10 cellular contexts compared by ENCODE assay signal in genomic region chr3:127373701-127374625, GRCh38.
A peak's percentile ranks its signal among the peaks of the same experiment; 100 is the strongest.
DNase-seq lines count a peak whose midpoint lies in the region; ATAC-seq and TF ChIP-seq lines count a peak whose summit lies in the region.
"Had no signal": no experiment of that assay in that cellular context is flagged by ENCODE, and none has a peak within 500 bp of the region (broad histone marks: within the 10 kb centered on the region; RNA-seq: fewer than 3 reads in every experiment).

No MANE protein-coding gene starts in this region.

- no TSS peak for BruUV-seq in IMR-90 (replicated peaks; lab: Mats Ljungman, UMichigan)

- no peak overlapping the region for H2BK5ac ChIP-seq in IMR-90 (ENCODE audit: low read depth, low read length, poor library complexity, severe bottlenecking)

- H3K9ac ChIP-seq in IMR-90 (ENCODE audit: low read depth, low read length), result no peak overlapping the region

- no peak overlapping the region for H2AK5ac ChIP-seq in IMR-90 (ENCODE audit: low read depth, low read length)

- H3K4me1 ChIP-seq in IMR-90 (ENCODE audit: control insufficient read depth, insufficient read depth, low read length), result no peaks in the 10 kb centered on the region
- H3K4me1 ChIP-seq in osteoblast (ENCODE audit: insufficient read depth, low read length), result no peaks in the 10 kb centered on the region

- H2AFZ ChIP-seq in IMR-90 (replicated peaks; ENCODE audit: low read length, poor library complexity) (no peak overlapping the region), osteoblast (ENCODE audit: low read length) (no peak overlapping the region)

- peak overlapping the region; percentile 21 to 95 (median 76) for H3K27ac Mint-ChIP-seq in brain
- no peak overlapping the region for H3K27ac Mint-ChIP-seq in stimulated activated naive B cell treated with anti-CD40 and anti-IgM and Interleukin-4, amounts not matched to agents 10 μg/mL and 1 μg/mL and 100 μg/mL, for 72 hours
- H3K27ac Mint-ChIP-seq: CD4-positive, CD25-positive, alpha-beta regulatory T cell had no signal

- H3K23ac ChIP-seq in IMR-90 (ENCODE audit: low read depth, low read length), result no peak overlapping the region

- H3K9me3 ChIP-seq in IMR-90 (ENCODE audit: control insufficient read depth, insufficient read depth, low read length) (no peaks in the 10 kb centered on the region), osteoblast (ENCODE audit: low read depth, low read length) (no peaks in the 10 kb centered on the region)
- H3K9me3 ChIP-seq: ovary had no signal

- no peak overlapping the region for H3K4me3 Mint-ChIP-seq in brain
- H3K4me3 Mint-ChIP-seq in stimulated activated naive B cell treated with anti-CD40 and anti-IgM and Interleukin-4, amounts not matched to agents 10 μg/mL and 1 μg/mL and 100 μg/mL, for 72 hours, result no peak overlapping the region
- H3K4me3 Mint-ChIP-seq: CD4-positive, CD25-positive, alpha-beta regulatory T cell had no signal

- intact Hi-C loops in IMR-90 (cut with micrococcal nuclease), result no loop called here

- no peak overlapping the region for H3K56ac ChIP-seq in IMR-90 (ENCODE audit: extremely low read depth, insufficient read depth, low read length)

- no peak overlapping the region for H4K8ac ChIP-seq in IMR-90 (ENCODE audit: low read depth in 2 of 2, low read length in 2 of 2)

- dilution Hi-C loops in IMR-90 (cut with HindIII; ENCODE audit: low sequenced_read_pairs, unreplicated experiment), result no loop called here

- 0 out of 2 replicates have a peak, but pooled peaks have one; percentile 11 for TF ChIP-seq RAD21 in IMR-90 (IDR thresholded peaks at IDR 0.05; ENCODE audit: low read length)

- H4K20me1 ChIP-seq in IMR-90 (ENCODE audit: insufficient read depth, low read length), result no peaks in the 10 kb centered on the region
- H4K20me1 ChIP-seq in osteoblast (ENCODE audit: insufficient read depth, low read length), result no peaks in the 10 kb centered on the region

- H3K4me3 ChIP-seq in IMR-90 (ENCODE audit: insufficient read depth, low read depth, low read length), result no peak overlapping the region
- no peak overlapping the region for H3K4me3 ChIP-seq in osteoblast (ENCODE audit: insufficient read depth, low read length)
- H3K4me3 ChIP-seq: ovary had no signal

- peaks cover 6% of the 10 kb centered on the region; the same call in 1 of the 2 replicates for H3K27me3 ChIP-seq in IMR-90 (ENCODE audit: control insufficient read depth, insufficient read depth, low read length)
- H3K27me3 ChIP-seq in osteoblast (ENCODE audit: insufficient read depth, low read length), result peaks cover 8% of the 10 kb centered on the region
- H3K27me3 ChIP-seq: ovary had no signal

- no peak overlapping the region for H2BK15ac ChIP-seq in IMR-90 (ENCODE audit: low read depth, low read length)

- no peak overlapping the region for H2AK9ac ChIP-seq in IMR-90 (replicated peaks; ENCODE audit: low read depth, low read length, poor library complexity)

- peak; percentile 83 for DNase-seq in NCI-H82 (lab: John Stamatoyannopoulos, UW)
- no peak for DNase-seq in NCI-H82 treated with DMSO at 0.1 percent for 48 hours (lab: John Stamatoyannopoulos, UW; ENCODE audit: unreplicated experiment)
- no peak for DNase-seq in IMR-90
- DNase-seq in osteoblast (ENCODE audit: insufficient read length, low spot score, missing footprints), result no peak
- no peak for DNase-seq in stimulated activated naive B cell treated with anti-CD40 and anti-IgM and Interleukin-4, amounts not matched to agents 10 μg/mL and 1 μg/mL and 100 μg/mL, for 72 hours
- no peak for DNase-seq in inferior parietal cortex (ENCODE audit: extremely low spot score)
- DNase-seq: CD4-positive, CD25-positive, alpha-beta regulatory T cell had no signal

- H4K5ac ChIP-seq in IMR-90 (ENCODE audit: low read depth, low read length), result no peak overlapping the region

- WGBS in IMR-90 (ENCODE audit: extremely low coverage in 2 of 2, insufficient read length in 1 of 2), 2 experiments, result 26% methylated on average over 3 of the region's 13 CpGs; no CpG with 5 or more reads in 1 of the 2 experiments

- H2BK120ac ChIP-seq in IMR-90 (ENCODE audit: low read depth, low read length), result no peak overlapping the region

- peaks cover 48% of the 10 kb centered on the region for H3K4me1 Mint-ChIP-seq in brain
- H3K4me1 Mint-ChIP-seq in stimulated activated naive B cell treated with anti-CD40 and anti-IgM and Interleukin-4, amounts not matched to agents 10 μg/mL and 1 μg/mL and 100 μg/mL, for 72 hours, result no peaks in the 10 kb centered on the region
- H3K4me1 Mint-ChIP-seq: CD4-positive, CD25-positive, alpha-beta regulatory T cell had no signal

- peaks cover 0 to 12% (median 7%) of the 10 kb centered on the region in 5 experiments for H3K9me3 Mint-ChIP-seq in brain
- H3K9me3 Mint-ChIP-seq in stimulated activated naive B cell treated with anti-CD40 and anti-IgM and Interleukin-4, amounts not matched to agents 10 μg/mL and 1 μg/mL and 100 μg/mL, for 72 hours, result peaks cover 0 to 8% of the 10 kb centered on the region in 2 donors

- CTCF ChIA-PET in IMR-90 (lab: Yijun Ruan, JAX), result interaction anchor here (0.7 kb wide), 1 partner anchor 21 kb away, joined by 3 read pairs; no protein-coding TSS in a partner anchor

- no peak for ATAC-seq in IMR-90 (ENCODE audit: low read depth)
- ATAC-seq in stimulated activated naive B cell treated with anti-CD40 and anti-IgM and Interleukin-4, amounts not matched to agents 10 μg/mL and 1 μg/mL and 100 μg/mL, for 72 hours (replicated peaks), result no peak
- no peak for ATAC-seq in HG03039 (IDR thresholded peaks at IDR 0.05; ENCODE audit: unreplicated experiment)

- no peaks in the 10 kb centered on the region for H3K36me3 Mint-ChIP-seq in brain
- H3K36me3 Mint-ChIP-seq in stimulated activated naive B cell treated with anti-CD40 and anti-IgM and Interleukin-4, amounts not matched to agents 10 μg/mL and 1 μg/mL and 100 μg/mL, for 72 hours, result no peaks in the 10 kb centered on the region
- H3K36me3 Mint-ChIP-seq: CD4-positive, CD25-positive, alpha-beta regulatory T cell had no signal

- H3K4ac ChIP-seq in IMR-90 (ENCODE audit: low read depth, low read length), result no peak overlapping the region

- H2BK20ac ChIP-seq in IMR-90 (ENCODE audit: low read depth, low read length), result no peak overlapping the region

- POLR2A ChIA-PET in IMR-90 (lab: Charles Lee; ENCODE audit: unreplicated experiment), result no interaction called here

- no peaks in the 10 kb centered on the region for H3K79me1 ChIP-seq in IMR-90 (ENCODE audit: low read depth in 1 of 2, low read length in 2 of 2)

- no peaks in the 10 kb centered on the region for H3K79me2 ChIP-seq in osteoblast (ENCODE audit: insufficient read depth, low read length)

- in situ Hi-C loops in IMR-90 (cut with MboI; ENCODE audit: low sequenced_read_pairs), result no loop called here

- no peaks in the 10 kb centered on the region for H3K36me3 ChIP-seq in IMR-90 (ENCODE audit: control insufficient read depth, insufficient read depth, low read length)
- no peaks in the 10 kb centered on the region for H3K36me3 ChIP-seq in osteoblast (ENCODE audit: insufficient read depth, low read length)
- H3K36me3 ChIP-seq: ovary had no signal

- no peaks in the 10 kb centered on the region for H3K27me3 Mint-ChIP-seq in brain
- peaks cover 11 to 29% of the 10 kb centered on the region in 2 donors for H3K27me3 Mint-ChIP-seq in stimulated activated naive B cell treated with anti-CD40 and anti-IgM and Interleukin-4, amounts not matched to agents 10 μg/mL and 1 μg/mL and 100 μg/mL, for 72 hours

- H3K27ac ChIP-seq in IMR-90 (ENCODE audit: insufficient read depth, low read length) (no peak overlapping the region), osteoblast (ENCODE audit: low read depth, low read length) (no peak overlapping the region)
- H3K27ac ChIP-seq: ovary had no signal

- H3K14ac ChIP-seq in IMR-90 (replicated peaks; ENCODE audit: low read depth, low read length), result no peak overlapping the region

- H3K4me2 ChIP-seq in IMR-90 (ENCODE audit: low read depth, low read length) (no peak overlapping the region), osteoblast (ENCODE audit: insufficient read depth, low read length) (no peak overlapping the region)

- H3K18ac ChIP-seq in IMR-90 (ENCODE audit: low read depth, low read length), result no peak overlapping the region

- TF ChIP-seq POLR2A in IMR-90 (IDR thresholded peaks at IDR 0.05; ENCODE audit: low read depth, low read length), result no peak

- H4K91ac ChIP-seq in IMR-90 (ENCODE audit: insufficient read depth, low read depth, low read length), result no peak overlapping the region

- no peaks in the 10 kb centered on the region for H3K9me1 ChIP-seq in IMR-90 (ENCODE audit: insufficient read depth, low read length)

- peak; percentile 24; the same call in 1 of the 2 replicates for TF ChIP-seq CTCF in IMR-90 (conservative IDR thresholded peaks at IDR 0.05; ENCODE audit: low read depth, low read length)
- TF ChIP-seq CTCF in brain (conservative IDR thresholded peaks at IDR 0.05), result peak; percentile 34 to 56
- peak; percentile 39 for TF ChIP-seq CTCF in osteoblast (IDR thresholded peaks at IDR 0.05; ENCODE audit: extremely low read depth, low read depth, low read length)

TF ChIP-seq in IMR-90, 13 proteins besides CTCF, POLR2A, EP300 and RAD21:
- TF ChIP-seq BHLHE40 (IDR thresholded peaks at IDR 0.05; ENCODE audit: low read depth, low read length), result no peak
- TF ChIP-seq SMC3 (IDR thresholded peaks at IDR 0.05; ENCODE audit: low read depth, low read length), result no peak
- no peak for TF ChIP-seq MXI1 (IDR thresholded peaks at IDR 0.05; ENCODE audit: borderline replicate concordance, low read depth, low read length)
- no peak for TF ChIP-seq MAFK (IDR thresholded peaks at IDR 0.05; ENCODE audit: low read depth, low read length)
- no peak for TF ChIP-seq RCOR1 (IDR thresholded peaks at IDR 0.05; ENCODE audit: insufficient replicate concordance, low read length)
- TF ChIP-seq CHD1 (IDR thresholded peaks at IDR 0.05; ENCODE audit: low read depth, low read length), result no peak
- no peak for TF ChIP-seq NFE2L2 (IDR thresholded peaks at IDR 0.05; ENCODE audit: low read depth, low read length)
- TF ChIP-seq MAZ (IDR thresholded peaks at IDR 0.05; ENCODE audit: borderline replicate concordance, low read depth, low read length), result no peak
- TF ChIP-seq RFX5 (IDR thresholded peaks at IDR 0.05; ENCODE audit: low read depth, low read length), result no peak
- no peak for TF ChIP-seq USF2 (IDR thresholded peaks at IDR 0.05; ENCODE audit: low read depth, low read length)
TF ChIP-seq in IMR-90: peak in this region for 0.
